In genomic region chr13:38537026-38537425, GRCh38 we compare ENCODE assay signal across 29 cellular contexts.
"Had no signal": no experiment of that assay in that cellular context is flagged by ENCODE, and none has a peak within 500 bp of the region (broad histone marks: within the 10 kb centered on the region; RNA-seq: fewer than 3 reads in every experiment).

No MANE protein-coding gene starts in this region.

- ATAC-seq: activated CD4-positive, alpha-beta T cell treated with anti-CD3 and anti-CD28 coated beads for 36 hours; activated CD8-positive, alpha-beta memory T cell treated with anti-CD3 and anti-CD28 coated beads, Interleukin-2, amount 10 ng/mL, durations not matched to agents 7 days and 5 days; activated CD8-positive, alpha-beta T cell treated with anti-CD3 and anti-CD28 coated beads, Interleukin-2, amount 10 ng/mL, durations not matched to agents 7 days and 5 days; activated naive CD8-positive, alpha-beta T cell treated with anti-CD3 and anti-CD28 coated beads, Interleukin-2, amount 50 U/mL, for 24 hours; body of pancreas; effector memory CD8-positive, alpha-beta T cell; foreskin keratinocyte; gastrocnemius medialis; heart left ventricle had no signal

- DNase-seq: activated CD4-positive, alpha-beta memory T cell treated with anti-CD3 and anti-CD28 coated beads for 36 hours; activated CD4-positive, alpha-beta T cell treated with anti-CD3 and anti-CD28 coated beads for 36 hours; activated CD4-positive, alpha-beta T cell treated with anti-CD3 and anti-CD28 coated beads, Interleukin-2, amount 10 ng/mL, durations not matched to agents 24 days and 14 days; activated CD4-positive, CD25-positive, alpha-beta regulatory T cell; activated CD4-positive, CD25-positive, alpha-beta regulatory T cell treated with anti-CD3 and anti-CD28 coated beads, Interleukin-2, amount 50 U/mL, for 72 hours; activated CD8-positive, alpha-beta memory T cell treated with anti-CD3 and anti-CD28 coated beads, Interleukin-2, amount 10 ng/mL, durations not matched to agents 7 days and 5 days; activated CD8-positive, alpha-beta memory T cell treated with anti-CD3 and anti-CD28 coated beads, Interleukin-2, amount 50 U/mL, for 4 hours; activated CD8-positive, alpha-beta T cell treated with anti-CD3 and anti-CD28 coated beads, Interleukin-2, amount 10 ng/mL, durations not matched to agents 7 days and 5 days; activated effector memory CD4-positive, alpha-beta T cell treated with anti-CD3 and anti-CD28 coated beads, Interleukin-2, amount 50 U/mL, for 16 hours; activated naive CD4-positive, alpha-beta T cell treated with anti-CD3 and anti-CD28 coated beads for 36 hours; activated naive CD8-positive, alpha-beta T cell treated with anti-CD3 and anti-CD28 coated beads for 36 hours; activated naive CD8-positive, alpha-beta T cell treated with anti-CD3 and anti-CD28 coated beads, Interleukin-2, amount 50 U/mL, for 24 hours; activated T-cell treated with anti-CD3 and anti-CD28 coated beads, Interleukin-2, amount 50 U/mL, for 1 hour; activated T-cell treated with anti-CD3 and anti-CD28 coated beads, Interleukin-2, amount 50 U/mL, for 48 hours; adrenal gland; amygdala; aorta; body of pancreas; caudate nucleus; cortex of kidney; dermis blood vessel endothelial cell; effector CD4-positive, alpha-beta T cell; effector memory CD8-positive, alpha-beta T cell; erythroblast; foreskin keratinocyte; gastrocnemius medialis; glutamatergic neuron; heart left ventricle; T-helper 2 cell had no signal
